Comparison of ENCODE assay signal across 1 cellular context in genomic region chr3:112074616-112075497, GRCh38.
TF ChIP-seq lines count a peak whose summit lies in the region.

No MANE protein-coding gene starts in this region.

TF ChIP-seq in GM12878, 131 proteins besides CTCF, POLR2A, EP300 and RAD21:
- TF ChIP-seq, protein P1, sequence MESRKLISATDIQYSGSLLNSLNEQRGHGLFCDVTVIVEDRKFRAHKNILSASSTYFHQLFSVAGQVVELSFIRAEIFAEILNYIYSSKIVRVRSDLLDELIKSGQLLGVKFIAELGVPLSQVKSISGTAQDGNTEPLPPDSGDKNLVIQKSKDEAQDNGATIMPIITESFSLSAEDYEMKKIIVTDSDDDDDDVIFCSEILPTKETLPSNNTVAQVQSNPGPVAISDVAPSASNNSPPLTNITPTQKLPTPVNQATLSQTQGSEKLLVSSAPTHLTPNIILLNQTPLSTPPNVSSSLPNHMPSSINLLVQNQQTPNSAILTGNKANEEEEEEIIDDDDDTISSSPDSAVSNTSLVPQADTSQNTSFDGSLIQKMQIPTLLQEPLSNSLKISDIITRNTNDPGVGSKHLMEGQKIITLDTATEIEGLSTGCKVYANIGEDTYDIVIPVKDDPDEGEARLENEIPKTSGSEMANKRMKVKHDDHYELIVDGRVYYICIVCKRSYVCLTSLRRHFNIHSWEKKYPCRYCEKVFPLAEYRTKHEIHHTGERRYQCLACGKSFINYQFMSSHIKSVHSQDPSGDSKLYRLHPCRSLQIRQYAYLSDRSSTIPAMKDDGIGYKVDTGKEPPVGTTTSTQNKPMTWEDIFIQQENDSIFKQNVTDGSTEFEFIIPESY (IDR thresholded peaks at IDR 0.05), result no peak
